In the genomic region with DNA sequence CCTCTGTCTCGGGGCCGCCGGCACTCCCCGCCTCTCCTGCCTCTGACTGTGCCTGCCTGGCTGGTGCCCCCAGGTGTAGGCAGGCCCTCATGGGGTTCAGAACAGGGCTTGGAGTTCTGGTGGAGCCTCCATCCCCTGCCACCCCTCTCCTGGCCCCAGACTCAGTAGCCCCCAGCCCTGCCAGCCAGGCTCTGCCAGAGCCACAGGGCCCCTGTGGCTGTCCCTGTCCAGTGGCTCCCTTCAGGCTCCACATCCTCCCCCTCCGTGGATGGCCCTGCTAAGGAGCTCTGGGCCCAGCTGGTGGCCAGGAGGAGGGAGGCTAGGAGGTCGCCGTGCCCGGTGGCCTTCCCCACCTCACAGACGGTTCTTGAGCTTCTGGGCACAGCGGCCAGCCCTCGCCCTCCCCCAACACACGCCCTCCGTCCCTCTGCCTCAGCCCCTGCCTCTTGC, we compare ENCODE assay signal across 1 cellular context.
TF ChIP-seq lines count a peak whose summit lies in the region.

No MANE protein-coding gene starts in this region.

TF ChIP-seq in H1, 55 proteins besides CTCF, POLR2A, EP300 and RAD21:
- TF ChIP-seq RXRA (IDR thresholded peaks at IDR 0.05; ENCODE audit: insufficient read depth, low read depth, low read length) (no peak), EZH2 (IDR thresholded peaks at IDR 0.05; ENCODE audit: low read depth, low read length, severe bottlenecking) (no peak), CHD2 (IDR thresholded peaks at IDR 0.05; ENCODE audit: low read length) (no peak), BCL11A (IDR thresholded peaks at IDR 0.05; ENCODE audit: low read depth in 2 of 2, low read length in 2 of 2) (no peak), JUND (IDR thresholded peaks at IDR 0.05; ENCODE audit: low read length) (no peak), CHD1 (IDR thresholded peaks at IDR 0.05; ENCODE audit: low read depth, low read length) (no peak), SP1 (IDR thresholded peaks at IDR 0.05; ENCODE audit: low read depth, low read length) (no peak), POLR2AphosphoS5 (IDR thresholded peaks at IDR 0.05; ENCODE audit: low read depth, low read length) (no peak), KDM4A (IDR thresholded peaks at IDR 0.05; ENCODE audit: low read depth, low read length, severe bottlenecking) (no peak), GABPA (IDR thresholded peaks at IDR 0.05; ENCODE audit: borderline replicate concordance, insufficient read depth, low read length) (no peak), RNF2 (IDR thresholded peaks at IDR 0.05; ENCODE audit: borderline replicate concordance, low read depth, low read length, missing control alignments, poor library complexity, severe bottlenecking) (no peak), CTBP2 (IDR thresholded peaks at IDR 0.05; ENCODE audit: borderline replicate concordance, insufficient read depth, insufficient read length, low read length) (no peak), YY1 (IDR thresholded peaks at IDR 0.05; ENCODE audit: low read depth, low read length) (no peak)
- TF ChIP-seq, protein P1, sequence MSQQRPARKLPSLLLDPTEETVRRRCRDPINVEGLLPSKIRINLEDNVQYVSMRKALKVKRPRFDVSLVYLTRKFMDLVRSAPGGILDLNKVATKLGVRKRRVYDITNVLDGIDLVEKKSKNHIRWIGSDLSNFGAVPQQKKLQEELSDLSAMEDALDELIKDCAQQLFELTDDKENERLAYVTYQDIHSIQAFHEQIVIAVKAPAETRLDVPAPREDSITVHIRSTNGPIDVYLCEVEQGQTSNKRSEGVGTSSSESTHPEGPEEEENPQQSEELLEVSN (IDR thresholded peaks at IDR 0.05): no peak
- TF ChIP-seq, protein P2, sequence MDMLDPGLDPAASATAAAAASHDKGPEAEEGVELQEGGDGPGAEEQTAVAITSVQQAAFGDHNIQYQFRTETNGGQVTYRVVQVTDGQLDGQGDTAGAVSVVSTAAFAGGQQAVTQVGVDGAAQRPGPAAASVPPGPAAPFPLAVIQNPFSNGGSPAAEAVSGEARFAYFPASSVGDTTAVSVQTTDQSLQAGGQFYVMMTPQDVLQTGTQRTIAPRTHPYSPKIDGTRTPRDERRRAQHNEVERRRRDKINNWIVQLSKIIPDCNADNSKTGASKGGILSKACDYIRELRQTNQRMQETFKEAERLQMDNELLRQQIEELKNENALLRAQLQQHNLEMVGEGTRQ (IDR thresholded peaks at IDR 0.05; ENCODE audit: low read length): no peak
